9 cellular contexts compared by ENCODE assay signal in genomic region chr17:39002991-39003715, GRCh38. TPM values are rescaled to one million over a fixed set of nuclear protein-coding genes. Genes with fewer than 3 reads are reported as not detected.
A peak's percentile ranks its signal among the peaks of the same experiment; 100 is the strongest.
DNase-seq lines count a peak whose midpoint lies in the region; ATAC-seq and TF ChIP-seq lines count a peak whose summit lies in the region.
"Had no signal": no experiment of that assay in that cellular context is flagged by ENCODE, and none has a peak within 500 bp of the region (broad histone marks: within the 10 kb centered on the region; RNA-seq: fewer than 3 reads in every experiment).

No MANE protein-coding gene starts in this region.

- no peaks in the 10 kb centered on the region for H3K36me3 Mint-ChIP-seq in neural crest cell (ENCODE audit: low read depth)
- no peaks in the 10 kb centered on the region for H3K36me3 Mint-ChIP-seq in Caco-2 (ENCODE audit: insufficient read depth, unreplicated experiment)

- no peak overlapping the region for H3K4me3 ChIP-seq in Caco-2 (ENCODE audit: low read depth, low read length)
- H3K4me3 ChIP-seq: SK-N-MC had no signal

- DNase-seq in AG09319 (ENCODE audit: extremely low read depth, low read depth) (peak; percentile 86), neural crest cell (ENCODE audit: low read depth, low spot score) (no peak), Caco-2 (no peak), NCI-H1105 treated with DMSO at 0.1 percent for 48 hours (lab: John Stamatoyannopoulos, UW) (no peak)
- DNase-seq in activated CD4-positive, alpha-beta T cell treated with anti-CD3 and anti-CD28 coated beads for 48 hours, result peak; percentile 63
- DNase-seq in effector CD8-positive, alpha-beta T cell (lab: John Stamatoyannopoulos, UW), result peak; percentile 27

- H3K4me1 Mint-ChIP-seq in neural crest cell (peaks cover 26% of the 10 kb centered on the region), Caco-2 (ENCODE audit: low read depth, unreplicated experiment) (no peaks in the 10 kb centered on the region)

- peaks cover 3% of the 10 kb centered on the region for H3K9me3 ChIP-seq in Caco-2

- BruUV-seq in Caco-2 (replicated peaks; lab: Mats Ljungman, UMichigan), result no TSS peak

- H3K9me3 Mint-ChIP-seq in neural crest cell (peaks cover 6% of the 10 kb centered on the region), Caco-2 (ENCODE audit: unreplicated experiment) (peaks cover 3% of the 10 kb centered on the region)

- no peaks in the 10 kb centered on the region for H3K27me3 ChIP-seq in Caco-2 (replicated peaks; ENCODE audit: control insufficient read depth, insufficient read depth, low read length)

- POLR2A ChIA-PET in Caco-2 (lab: Charles Lee), result no interaction called here

- H3K4me1 ChIP-seq in Caco-2, result no peaks in the 10 kb centered on the region

- no peak overlapping the region for H3K4me3 Mint-ChIP-seq in neural crest cell
- H3K4me3 Mint-ChIP-seq in Caco-2 (ENCODE audit: unreplicated experiment), result no peak overlapping the region

- no peaks in the 10 kb centered on the region for H3K36me3 ChIP-seq in Caco-2 (ENCODE audit: control insufficient read depth, insufficient read depth, low read length)

- H3K27me3 Mint-ChIP-seq in neural crest cell (ENCODE audit: low read depth) (no peaks in the 10 kb centered on the region), Caco-2 (ENCODE audit: insufficient read depth, unreplicated experiment) (peaks cover 10% of the 10 kb centered on the region)

- TF ChIP-seq CTCF in AG09319 (IDR thresholded peaks at IDR 0.05; ENCODE audit: low read depth, low read length), result no peak
- no peak for TF ChIP-seq CTCF in neural crest cell (conservative IDR thresholded peaks at IDR 0.05)
- TF ChIP-seq CTCF in Caco-2 (IDR thresholded peaks at IDR 0.05; ENCODE audit: insufficient read depth in 1 of 2, low read depth in 1 of 2, low read length in 1 of 2, severe bottlenecking in 1 of 2, unreplicated experiment in 1 of 2), result no peak

- peak overlapping the region; percentile 12 for H3K27ac Mint-ChIP-seq in neural crest cell (ENCODE audit: unreplicated experiment)
- H3K27ac Mint-ChIP-seq in Caco-2 (ENCODE audit: unreplicated experiment), result no peak overlapping the region

- intact Hi-C loops in Caco-2 (cut with micrococcal nuclease; ENCODE audit: unreplicated experiment), result no loop called here

- CTCF ChIA-PET in Caco-2 (lab: Charles Lee), result no interaction called here

- ATAC-seq in GM21515 (IDR thresholded peaks at IDR 0.05; ENCODE audit: unreplicated experiment), result no peak
- no peak for ATAC-seq in HG02870 (IDR thresholded peaks at IDR 0.05; ENCODE audit: unreplicated experiment)

RNA-seq across cellular contexts. Expression of gene FBXO47, which starts 36.0 kb away (rescaled TPM):
- not detected in 2 replicates for total RNA-seq in neural crest cell
- not detected in 2 replicates for total RNA-seq in Caco-2 (2022)

Comparison
In these comparisons a context has a peak if more than half of its experiments do, and no peak if none do; other contexts are left out.
1. DNase-seq: peak in AG09319 (single experiment), activated CD4-positive, alpha-beta T cell treated with anti-CD3 and anti-CD28 coated beads for 48 hours (single experiment) and effector CD8-positive, alpha-beta T cell (single experiment); none in neural crest cell (single experiment), Caco-2 (0 of 2) and NCI-H1105 treated with DMSO at 0.1 percent for 48 hours (single experiment).